ENCODE assay signal across 8 cellular contexts in the genomic region with DNA sequence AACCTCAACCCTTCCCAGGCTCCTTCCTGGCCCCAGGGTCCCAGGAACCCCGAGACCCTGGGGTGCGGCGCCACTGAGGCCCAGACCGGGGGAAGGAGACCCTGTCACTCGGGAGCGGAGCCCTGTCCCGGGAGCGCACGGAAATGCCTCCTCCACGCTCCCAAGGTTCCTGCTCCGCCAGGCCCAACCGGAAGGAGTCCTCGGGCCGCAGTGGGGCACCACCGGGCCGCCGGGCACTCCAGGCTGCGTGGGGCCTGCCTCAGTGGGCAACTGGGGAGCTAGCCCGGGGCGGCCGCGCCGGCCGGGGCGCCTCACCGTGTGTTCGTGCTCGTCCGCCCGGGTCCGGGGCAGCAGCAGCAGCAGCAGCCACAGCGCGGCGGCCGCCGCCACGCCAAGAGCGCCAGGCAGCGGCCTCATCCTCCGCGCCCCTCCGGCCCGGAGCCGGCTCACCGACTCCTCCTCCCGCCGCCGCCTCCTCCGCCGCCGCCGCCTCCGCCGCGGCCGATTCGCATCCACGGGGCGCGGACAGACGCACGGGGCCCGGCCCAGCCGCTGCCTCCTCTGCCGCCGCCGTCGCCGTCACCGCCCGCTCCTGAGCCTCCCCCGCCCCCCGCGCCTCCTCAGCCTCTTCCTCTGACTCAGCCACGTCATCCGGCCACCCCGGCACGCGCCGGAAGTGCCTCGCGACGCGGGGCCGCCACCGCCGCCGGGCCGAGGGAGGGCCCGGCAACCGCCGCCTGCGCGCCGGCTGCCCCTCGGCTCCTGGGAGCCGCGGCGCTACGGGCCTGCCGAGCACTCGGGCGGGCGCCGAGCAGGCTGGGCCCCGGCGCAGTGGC. TPM values are rescaled to one million over a fixed set of nuclear protein-coding genes. Genes with fewer than 3 reads are reported as not detected.
A peak's percentile ranks its signal among the peaks of the same experiment; 100 is the strongest.
DNase-seq lines count a peak whose midpoint lies in the region; ATAC-seq and TF ChIP-seq lines count a peak whose summit lies in the region.

Gene TM9SF3 (minus strand): TSS at position 594 of the 836 bp plus-strand sequence. CDS start 177 bp downstream, at position 417.

- no peaks in the 10 kb centered on the region for H3K36me3 ChIP-seq in kidney epithelial cell (ENCODE audit: control insufficient read depth, insufficient read depth, low read length)

- DNase-seq in 8988T = peak; percentile 79
- DNase-seq in NCI-H2227 (lab: John Stamatoyannopoulos, UW; ENCODE audit: unreplicated experiment) = peak; percentile 88
- peak; percentile 86 for DNase-seq in activated CD4-positive, CD25-positive, alpha-beta regulatory T cell treated with anti-CD3 and anti-CD28 coated beads, Interleukin-2, amount 50 U/mL, for 72 hours
- peak; percentile 94 for DNase-seq in cerebellum (ENCODE audit: low spot score)
- DNase-seq in kidney epithelial cell (ENCODE audit: low read depth) = no peak
- DNase-seq in stimulated activated CD4-positive, alpha-beta T cell treated with anti-CD3 and anti-CD28 coated beads, Interleukin-15, amount 100 ng/mL, for 48 hours (ENCODE audit: low read depth in 2 of 2) = peak; percentile 83 to 91

- peak within 1 kb of the TSS; percentile 61 for H3K4me3 ChIP-seq in kidney epithelial cell (ENCODE audit: low read depth, low read length)

- no peak for TF ChIP-seq CTCF in kidney epithelial cell (IDR thresholded peaks at IDR 0.05; ENCODE audit: insufficient read depth, low read length, poor library complexity, severe bottlenecking)

- peak; percentile 77 for ATAC-seq in GM18511 (IDR thresholded peaks at IDR 0.05; ENCODE audit: unreplicated experiment)
- ATAC-seq in HG03039 (IDR thresholded peaks at IDR 0.05; ENCODE audit: unreplicated experiment) = peak; percentile 78

- H3K27me3 ChIP-seq in kidney epithelial cell (ENCODE audit: control insufficient read depth, insufficient read depth, low read length) = no peaks in the 10 kb centered on the region

RNA-seq across cellular contexts. Expression of gene TM9SF3, which starts in this region (rescaled TPM):
- 94.0 TPM for total RNA-seq in cerebellum
- 77.6 and 78.5 TPM in 2 replicates for total RNA-seq in kidney epithelial cell
